In genomic region chr19:10226021-10226375, GRCh38 we compare ENCODE assay signal across 19 cellular contexts. TPM values are rescaled to one million over a fixed set of nuclear protein-coding genes. Genes with fewer than 3 reads are reported as not detected.
DNase-seq lines count a peak whose midpoint lies in the region; ATAC-seq and TF ChIP-seq lines count a peak whose summit lies in the region.
"Had no signal": no experiment of that assay in that cellular context is flagged by ENCODE, and none has a peak within 500 bp of the region (broad histone marks: within the 10 kb centered on the region; RNA-seq: fewer than 3 reads in every experiment).

No MANE protein-coding gene starts in this region.

- no peak for TF ChIP-seq CTCF in IMR-90 (conservative IDR thresholded peaks at IDR 0.05; ENCODE audit: low read depth, low read length)
- no peak for TF ChIP-seq CTCF in lower lobe of right lung (IDR thresholded peaks at IDR 0.05)
- TF ChIP-seq CTCF in CD4-positive, alpha-beta T cell (IDR thresholded peaks at IDR 0.05) = no peak
- TF ChIP-seq CTCF in MM.1S (IDR thresholded peaks at IDR 0.05; ENCODE audit: low read length) = no peak
- no peak for TF ChIP-seq CTCF in osteoblast (IDR thresholded peaks at IDR 0.05; ENCODE audit: extremely low read depth, low read depth, low read length)

- H2AFZ ChIP-seq in IMR-90 (replicated peaks; ENCODE audit: low read length, poor library complexity) (peak overlapping the region; percentile 89), MM.1S (ENCODE audit: low read length) (no peak overlapping the region), osteoblast (ENCODE audit: low read length) (no peak overlapping the region)

- peak overlapping the region; percentile 19 for H3K9ac ChIP-seq in IMR-90 (ENCODE audit: low read depth, low read length)
- no peak overlapping the region for H3K9ac ChIP-seq in duodenal mucosa (ENCODE audit: low read depth in 1 of 2, low read length in 2 of 2)
- H3K9ac ChIP-seq in stomach smooth muscle (ENCODE audit: low read length in 2 of 2) = no peak overlapping the region
- H3K9ac ChIP-seq in MM.1S (ENCODE audit: low read length) = no peak overlapping the region

- CTCF ChIA-PET in IMR-90 (lab: Yijun Ruan, JAX) = no interaction called here
- CTCF ChIA-PET in CD4-positive, alpha-beta T cell (lab: Charles Lee) = interaction anchor here (0.8 kb wide), 1 partner anchor 20 kb away, joined by 3 read pairs; no protein-coding TSS in a partner anchor

- H3K27me3 ChIP-seq in IMR-90 (ENCODE audit: control insufficient read depth, insufficient read depth, low read length) (no peaks in the 10 kb centered on the region), duodenal mucosa (ENCODE audit: control insufficient read depth in 1 of 2, insufficient read depth in 2 of 2, low read length in 2 of 2) (no peaks in the 10 kb centered on the region), lower lobe of right lung (ENCODE audit: low read depth) (no peaks in the 10 kb centered on the region), stomach smooth muscle (ENCODE audit: control insufficient read depth in 1 of 2, insufficient read depth in 2 of 2, low read length in 2 of 2) (no peaks in the 10 kb centered on the region), MM.1S (replicated peaks; ENCODE audit: insufficient read depth, low read length) (no peaks in the 10 kb centered on the region), osteoblast (ENCODE audit: insufficient read depth, low read length) (no peaks in the 10 kb centered on the region)
- H3K27me3 ChIP-seq in CD4-positive, alpha-beta T cell (ENCODE audit: control insufficient read depth, insufficient read depth, low read length) = no peaks in the 10 kb centered on the region
- H3K27me3 ChIP-seq: foreskin keratinocyte had no signal

- H3K9me2 ChIP-seq in MM.1S (replicated peaks; ENCODE audit: insufficient read depth, low read length) = no peaks in the 10 kb centered on the region

- peaks cover 8% of the 10 kb centered on the region for H3K36me3 Mint-ChIP-seq in CD4-positive, alpha-beta T cell (ENCODE audit: low read depth)
- H3K36me3 Mint-ChIP-seq: natural killer cell had no signal

- DNase-seq in IMR-90 (no peak), lower lobe of right lung (no peak), MM.1S (no peak), osteoblast (ENCODE audit: insufficient read length, low spot score, missing footprints) (no peak), NCI-H82 treated with DMSO at 0.1 percent for 48 hours (lab: John Stamatoyannopoulos, UW; ENCODE audit: unreplicated experiment) (no peak)
- DNase-seq in CD4-positive, alpha-beta T cell = no peak
- DNase-seq: DMS53, foreskin keratinocyte, natural killer cell, NCI-H1694, NCI-H748 treated with DMSO at 0.1 percent for 48 hours, SHP77, spleen had no signal

- peak overlapping the region; percentile 79; the same call in 1 of the 2 replicates for H3K23ac ChIP-seq in IMR-90 (ENCODE audit: low read depth, low read length)

- H3K9me3 ChIP-seq in IMR-90 (ENCODE audit: control insufficient read depth, insufficient read depth, low read length) = no peaks in the 10 kb centered on the region
- H3K9me3 ChIP-seq in duodenal mucosa (ENCODE audit: control insufficient read depth in 1 of 2, low read length in 2 of 2) = no peaks in the 10 kb centered on the region
- H3K9me3 ChIP-seq in lower lobe of right lung = no peaks in the 10 kb centered on the region
- no peaks in the 10 kb centered on the region for H3K9me3 ChIP-seq in stomach smooth muscle (ENCODE audit: control insufficient read depth in 2 of 2, low read length in 2 of 2)
- H3K9me3 ChIP-seq in CD4-positive, alpha-beta T cell (ENCODE audit: control insufficient read depth, low read length) = no peaks in the 10 kb centered on the region
- no peaks in the 10 kb centered on the region for H3K9me3 ChIP-seq in MM.1S (replicated peaks; ENCODE audit: insufficient read depth, low read length)
- no peaks in the 10 kb centered on the region for H3K9me3 ChIP-seq in osteoblast (ENCODE audit: low read depth, low read length)
- H3K9me3 ChIP-seq: spleen had no signal

- peak overlapping the region; percentile 93 for H3K4ac ChIP-seq in IMR-90 (ENCODE audit: low read depth, low read length)

- no TSS peak for BruUV-seq in IMR-90 (replicated peaks; lab: Mats Ljungman, UMichigan)

- TF ChIP-seq RAD21 in IMR-90 (IDR thresholded peaks at IDR 0.05; ENCODE audit: low read length) = no peak

- H3K36me3 ChIP-seq in IMR-90 (ENCODE audit: control insufficient read depth, insufficient read depth, low read length) = peaks cover 37% of the 10 kb centered on the region
- peaks cover 0 to 6% of the 10 kb centered on the region in 2 donors for H3K36me3 ChIP-seq in duodenal mucosa (ENCODE audit: control insufficient read depth in 1 of 2, insufficient read depth in 2 of 2, low read length in 2 of 2)
- H3K36me3 ChIP-seq in lower lobe of right lung = peaks cover 14% of the 10 kb centered on the region
- peaks cover 0 to 4% of the 10 kb centered on the region in 2 donors for H3K36me3 ChIP-seq in stomach smooth muscle (ENCODE audit: control insufficient read depth in 2 of 2, insufficient read depth in 2 of 2, low read length in 2 of 2)
- H3K36me3 ChIP-seq in MM.1S (replicated peaks; ENCODE audit: insufficient read depth, low read length) = no peaks in the 10 kb centered on the region
- H3K36me3 ChIP-seq in osteoblast (ENCODE audit: insufficient read depth, low read length) = peaks cover 4% of the 10 kb centered on the region

- dilution Hi-C loops in IMR-90 (cut with HindIII; ENCODE audit: low sequenced_read_pairs, unreplicated experiment) = no loop called here

- H3K4me1 ChIP-seq in IMR-90 (ENCODE audit: control insufficient read depth, insufficient read depth, low read length) (peaks cover 25% of the 10 kb centered on the region), duodenal mucosa (ENCODE audit: control insufficient read depth in 1 of 2, insufficient read depth in 2 of 2, low read length in 2 of 2) (peaks cover 0 to 22% of the 10 kb centered on the region in 2 donors), lower lobe of right lung (peaks cover 30% of the 10 kb centered on the region), stomach smooth muscle (ENCODE audit: control insufficient read depth, insufficient read depth, low read length) (peaks cover 23% of the 10 kb centered on the region), MM.1S (ENCODE audit: low read length) (peaks cover 50% of the 10 kb centered on the region), osteoblast (ENCODE audit: insufficient read depth, low read length) (peaks cover 9% of the 10 kb centered on the region)
- H3K4me1 ChIP-seq: foreskin keratinocyte had no signal

- peak overlapping the region; percentile 66 for H4K5ac ChIP-seq in IMR-90 (ENCODE audit: low read depth, low read length)

- H2AK9ac ChIP-seq in IMR-90 (replicated peaks; ENCODE audit: low read depth, low read length, poor library complexity) = peak overlapping the region; percentile 97

- H3K27ac Mint-ChIP-seq in CD4-positive, alpha-beta T cell = no peak overlapping the region
- H3K27ac Mint-ChIP-seq: activated naive CD4-positive, alpha-beta T cell treated with anti-CD3 and anti-CD28 coated beads, Interleukin-2, amount 50 U/mL, for 24 hours had no signal

- 38% methylated on average over 4 of the region's 6 CpGs; no CpG with 5 or more reads in 1 of the 2 experiments for WGBS in IMR-90 (ENCODE audit: extremely low coverage in 2 of 2, insufficient read length in 1 of 2), 2 experiments

- peak overlapping the region; percentile 2 to 87 for H4K8ac ChIP-seq in IMR-90 (ENCODE audit: low read depth in 2 of 2, low read length in 2 of 2)

- H3K4me3 Mint-ChIP-seq in CD4-positive, alpha-beta T cell = no peak overlapping the region
- H3K4me3 Mint-ChIP-seq: activated naive CD4-positive, alpha-beta T cell treated with anti-CD3 and anti-CD28 coated beads, Interleukin-2, amount 50 U/mL, for 24 hours; B cell had no signal

- peak overlapping the region; percentile 81; the same call in 1 of the 2 replicates for H3K14ac ChIP-seq in IMR-90 (replicated peaks; ENCODE audit: low read depth, low read length)

- peak overlapping the region; percentile 84 for H2AK5ac ChIP-seq in IMR-90 (ENCODE audit: low read depth, low read length)

- peak overlapping the region; percentile 61 for H3K18ac ChIP-seq in IMR-90 (ENCODE audit: low read depth, low read length)

- H3K79me2 ChIP-seq in MM.1S (ENCODE audit: low read length) (peaks cover 77% of the 10 kb centered on the region), osteoblast (ENCODE audit: insufficient read depth, low read length) (peaks cover 18% of the 10 kb centered on the region)

- peaks cover 19% of the 10 kb centered on the region for H3K4me1 Mint-ChIP-seq in CD4-positive, alpha-beta T cell (ENCODE audit: low read depth)

- peak overlapping the region; percentile 92 for H2BK120ac ChIP-seq in IMR-90 (ENCODE audit: low read depth, low read length)

- H3K27ac ChIP-seq in IMR-90 (ENCODE audit: insufficient read depth, low read length) (peak overlapping the region; percentile 95), duodenal mucosa (ENCODE audit: low read depth, low read length) (peak overlapping the region; percentile 68), lower lobe of right lung (peak overlapping the region; percentile 77), stomach smooth muscle (ENCODE audit: low read length) (peak overlapping the region; percentile 55), MM.1S (ENCODE audit: low read length) (no peak overlapping the region), osteoblast (ENCODE audit: low read depth, low read length) (no peak overlapping the region)
- H3K27ac ChIP-seq in CD4-positive, alpha-beta T cell (ENCODE audit: low read depth, low read length) = no peak overlapping the region
- H3K27ac ChIP-seq: foreskin keratinocyte, VCaP had no signal

- ATAC-seq in IMR-90 (ENCODE audit: low read depth) = no peak
- no peak for ATAC-seq in lower lobe of right lung
- ATAC-seq in CD4-positive, alpha-beta T cell (ENCODE audit: poor library complexity) = no peak
- ATAC-seq: foreskin keratinocyte, natural killer cell had no signal

- POLR2A ChIA-PET in IMR-90 (lab: Charles Lee; ENCODE audit: unreplicated experiment) = interaction anchor here (0.5 kb wide), 1 partner anchor 48 kb away, joined by 5 read pairs; no protein-coding TSS in a partner anchor
- POLR2A ChIA-PET in CD4-positive, alpha-beta T cell (lab: Charles Lee) = no interaction called here

- H3F3A ChIP-seq in MM.1S (ENCODE audit: insufficient read depth, low read length) = peaks cover 35% of the 10 kb centered on the region

- peak overlapping the region; percentile 79 for H2BK20ac ChIP-seq in IMR-90 (ENCODE audit: low read depth, low read length)

- H3K4me2 ChIP-seq in IMR-90 (ENCODE audit: low read depth, low read length) = peak overlapping the region; percentile 58
- H3K4me2 ChIP-seq in MM.1S (ENCODE audit: low read depth, low read length) = no peak overlapping the region
- no peak overlapping the region for H3K4me2 ChIP-seq in osteoblast (ENCODE audit: insufficient read depth, low read length)

- peak overlapping the region; percentile 5 for H3K56ac ChIP-seq in IMR-90 (ENCODE audit: extremely low read depth, insufficient read depth, low read length)

- no peaks in the 10 kb centered on the region for H3K9me3 Mint-ChIP-seq in CD4-positive, alpha-beta T cell
- H3K9me3 Mint-ChIP-seq: activated naive CD4-positive, alpha-beta T cell treated with anti-CD3 and anti-CD28 coated beads, Interleukin-2, amount 50 U/mL, for 24 hours; IgD-negative memory B cell; natural killer cell had no signal

- H4K91ac ChIP-seq in IMR-90 (ENCODE audit: insufficient read depth, low read depth, low read length) = peak overlapping the region; percentile 79

- peaks cover 29 to 86% of the 10 kb centered on the region in 2 experiments; a peak in 3 of 4 replicates for H3K79me1 ChIP-seq in IMR-90 (ENCODE audit: low read depth in 1 of 2, low read length in 2 of 2)

- intact Hi-C loops in IMR-90 (cut with micrococcal nuclease) (no loop called here), lower lobe of right lung (cut with DNase I) (no loop called here)
- intact Hi-C loops in CD4-positive, alpha-beta T cell (cut with DNase I, micrococcal nuclease) = loop anchor here in 1 of 2 experiments (10.0 kb wide), 1 partner anchor 371 kb away; no protein-coding TSS in a partner anchor

- in situ Hi-C loops in IMR-90 (cut with MboI; ENCODE audit: low sequenced_read_pairs) = no loop called here

- H3K27me3 Mint-ChIP-seq in CD4-positive, alpha-beta T cell = no peaks in the 10 kb centered on the region
- H3K27me3 Mint-ChIP-seq: activated naive CD4-positive, alpha-beta T cell treated with anti-CD3 and anti-CD28 coated beads, Interleukin-2, amount 50 U/mL, for 24 hours; B cell; IgD-negative memory B cell had no signal

- H2BK5ac ChIP-seq in IMR-90 (ENCODE audit: low read depth, low read length, poor library complexity, severe bottlenecking) = peak overlapping the region; percentile 91

- H4K20me1 ChIP-seq in IMR-90 (ENCODE audit: insufficient read depth, low read length) = peaks cover 32% of the 10 kb centered on the region
- no peaks in the 10 kb centered on the region for H4K20me1 ChIP-seq in MM.1S (ENCODE audit: insufficient read depth, low read length)
- peaks cover 24% of the 10 kb centered on the region for H4K20me1 ChIP-seq in osteoblast (ENCODE audit: insufficient read depth, low read length)

- H2BK15ac ChIP-seq in IMR-90 (ENCODE audit: low read depth, low read length) = peak overlapping the region; percentile 79; the same call in 2 of the 3 replicates

- H3K4me3 ChIP-seq in IMR-90 (ENCODE audit: insufficient read depth, low read depth, low read length) (no peak overlapping the region), duodenal mucosa (ENCODE audit: low read depth in 1 of 2, low read length in 2 of 2) (no peak overlapping the region), lower lobe of right lung (no peak overlapping the region), stomach smooth muscle (ENCODE audit: low read length in 2 of 2) (no peak overlapping the region), MM.1S (ENCODE audit: low read length) (no peak overlapping the region), osteoblast (ENCODE audit: insufficient read depth, low read length) (no peak overlapping the region)
- H3K4me3 ChIP-seq: spleen had no signal

- TF ChIP-seq POLR2A in IMR-90 (IDR thresholded peaks at IDR 0.05; ENCODE audit: low read depth, low read length) = no peak

- H3K9me1 ChIP-seq in IMR-90 (ENCODE audit: insufficient read depth, low read length) = peaks cover 25% of the 10 kb centered on the region

RNA-seq across cellular contexts. Expression of gene S1PR2, which starts 5.1 kb away (rescaled TPM):
- total RNA-seq in IMR-90 (2012; rRNA removed) (14.0 and 16.7 TPM in 2 replicates), lower lobe of right lung (15.4 TPM), osteoblast (9.4 and 14.1 TPM in 2 replicates)
- polyA plus RNA-seq in IMR-90 (2012; rRNA removed) = 15.0 and 16.1 TPM in 2 replicates
- polyA plus RNA-seq in IMR-90 (2012; cell fraction: cytosol; rRNA removed) = 9.2 and 22.6 TPM in 2 replicates
- polyA plus RNA-seq in IMR-90 (2012; cell fraction: nucleus; rRNA removed; ENCODE audit: low replicate concordance) = 14.1 and 14.9 TPM in 2 replicates
- total RNA-seq in CD4-positive, alpha-beta T cell = 10 to 100 TPM; 14.6 to 17.2 TPM

RNA-seq across cellular contexts. Expression of gene MRPL4, which starts 26.0 kb away (rescaled TPM):
- total RNA-seq in IMR-90 (2012; rRNA removed) (32.8 and 36.4 TPM in 2 replicates), lower lobe of right lung (40.3 TPM), osteoblast (37.1 and 37.3 TPM in 2 replicates)
- polyA plus RNA-seq in IMR-90 (2012; rRNA removed) = 108 and 123 TPM in 2 replicates
- 136 and 153 TPM in 2 replicates for polyA plus RNA-seq in IMR-90 (2012; cell fraction: cytosol; rRNA removed)
- polyA plus RNA-seq in IMR-90 (2012; cell fraction: nucleus; rRNA removed; ENCODE audit: low replicate concordance) = 66.4 and 160 TPM in 2 replicates
- total RNA-seq in CD4-positive, alpha-beta T cell = 10 to 100 TPM; 44.6 to 47.3 TPM

RNA-seq across cellular contexts. Expression of gene DNMT1, which starts 31.2 kb away (rescaled TPM):
- total RNA-seq in IMR-90 (2012; rRNA removed) (26.2 and 40.3 TPM in 2 replicates), lower lobe of right lung (65.5 TPM), osteoblast (24.2 and 33.7 TPM in 2 replicates)
- polyA plus RNA-seq in IMR-90 (2012; rRNA removed) = 83.6 and 88.1 TPM in 2 replicates
- 36.6 and 47.1 TPM in 2 replicates for polyA plus RNA-seq in IMR-90 (2012; cell fraction: cytosol; rRNA removed)
- 214 and 325 TPM in 2 replicates for polyA plus RNA-seq in IMR-90 (2012; cell fraction: nucleus; rRNA removed; ENCODE audit: low replicate concordance)
- total RNA-seq in CD4-positive, alpha-beta T cell = 100 to 1,000 TPM; 159 to 160 TPM

RNA-seq across cellular contexts. Expression of gene ICAM1, which starts 44.9 kb away (rescaled TPM):
- total RNA-seq in IMR-90 (2012; rRNA removed) (6.9 and 10.6 TPM in 2 replicates), lower lobe of right lung (95.9 TPM), osteoblast (25.6 and 35.5 TPM in 2 replicates)
- polyA plus RNA-seq in IMR-90 (2012; rRNA removed) = 18.3 and 19.1 TPM in 2 replicates
- polyA plus RNA-seq in IMR-90 (2012; cell fraction: cytosol; rRNA removed) = 11.0 and 21.7 TPM in 2 replicates
- 16.7 and 18.8 TPM in 2 replicates for polyA plus RNA-seq in IMR-90 (2012; cell fraction: nucleus; rRNA removed; ENCODE audit: low replicate concordance)
- total RNA-seq in CD4-positive, alpha-beta T cell = 1 to 10 TPM; 7.0 to 7.4 TPM

Comparison
In these comparisons a context has a peak if more than half of its experiments do, and no peak if none do; other contexts are left out.
1. H3K27ac ChIP-seq: peak in IMR-90 (single experiment), duodenal mucosa (single experiment), lower lobe of right lung (single experiment) and stomach smooth muscle (single experiment); none in CD4-positive, alpha-beta T cell (single experiment), MM.1S (single experiment) and osteoblast (single experiment).